In genomic region chr14:72932893-72933292, GRCh38 we compare ENCODE assay signal across 22 cellular contexts.
"Had no signal": no experiment of that assay in that cellular context is flagged by ENCODE, and none has a peak within 500 bp of the region (broad histone marks: within the 10 kb centered on the region; RNA-seq: fewer than 3 reads in every experiment).

No MANE protein-coding gene starts in this region.

- H3K36me3 ChIP-seq: right lobe of liver, uterus had no signal

- H3K4me3 Mint-ChIP-seq: dendritic cell treated with granulocyte-macrophage colony-stimulating factor and Interleukin-4, amounts not matched to agents 40 ng/mL and 50 ng/mL, for 4 days; naive B cell; nephron; stimulated activated memory B cell treated with anti-CD40 and anti-IgM and Interleukin-4, amounts not matched to agents 10 μg/mL and 1 μg/mL and 100 μg/mL, for 72 hours; stimulated activated naive CD8-positive, alpha-beta T cell treated with anti-CD3 and anti-CD28 coated beads, Interleukin-15, Interleukin-2, amounts not matched to agents 100 ng/mL and 50 ng/mL, for 24 hours had no signal

- H3K4me1 ChIP-seq: foreskin keratinocyte, lower lobe of right lung, parathyroid adenoma, psoas muscle, right lobe of liver, tibial artery, uterus had no signal

- DNase-seq: erythroblast; foreskin keratinocyte; kidney; left cardiac atrium; left ventricle myocardium inferior; lower lobe of right lung; mesenchymal stem cell; naive B cell; psoas muscle; retina; right lobe of liver; stimulated activated CD4-positive, alpha-beta T cell treated with anti-CD3 and anti-CD28 coated beads, Interleukin-15, amount 100 ng/mL, for 24 hours; stimulated activated CD4-positive, alpha-beta T cell treated with anti-CD3 and anti-CD28 coated beads, Interleukin-1b, Interleukin-23, amount 100 ng/mL, for 48 hours; stimulated activated CD4-positive, alpha-beta T cell treated with anti-CD3 and anti-CD28 coated beads, Interleukin-4, amount 100 ng/mL, for 24 hours; tibial artery; upper lobe of left lung; uterus had no signal

- H3K27ac Mint-ChIP-seq: dendritic cell treated with granulocyte-macrophage colony-stimulating factor and Interleukin-4, amounts not matched to agents 40 ng/mL and 50 ng/mL, for 4 days; nephron; stimulated activated memory B cell treated with anti-CD40 and anti-IgM and Interleukin-4, amounts not matched to agents 10 μg/mL and 1 μg/mL and 100 μg/mL, for 72 hours; stimulated activated naive CD8-positive, alpha-beta T cell treated with anti-CD3 and anti-CD28 coated beads, Interleukin-15, Interleukin-2, amounts not matched to agents 100 ng/mL and 50 ng/mL, for 24 hours had no signal

- ATAC-seq: foreskin keratinocyte; left cardiac atrium; lower lobe of right lung; psoas muscle; right lobe of liver; stimulated activated memory B cell treated with anti-CD40 and anti-IgM and Interleukin-4, amounts not matched to agents 10 μg/mL and 1 μg/mL and 100 μg/mL, for 72 hours had no signal

- H3K9me3 Mint-ChIP-seq: dendritic cell treated with granulocyte-macrophage colony-stimulating factor and Interleukin-4, amounts not matched to agents 40 ng/mL and 50 ng/mL, for 4 days; naive B cell; nephron; stimulated activated memory B cell treated with anti-CD40 and anti-IgM and Interleukin-4, amounts not matched to agents 10 μg/mL and 1 μg/mL and 100 μg/mL, for 72 hours; stimulated activated naive CD8-positive, alpha-beta T cell treated with anti-CD3 and anti-CD28 coated beads, Interleukin-15, Interleukin-2, amounts not matched to agents 100 ng/mL and 50 ng/mL, for 24 hours had no signal

- H3K27me3 ChIP-seq: foreskin keratinocyte, right lobe of liver, tibial artery, upper lobe of left lung, uterus had no signal

- H3K4me3 ChIP-seq: left ventricle myocardium inferior, lower lobe of right lung, psoas muscle, right lobe of liver, tibial artery, upper lobe of left lung, uterus had no signal

- H2AFZ ChIP-seq: parathyroid adenoma had no signal

- H3K4me1 Mint-ChIP-seq: nephron had no signal

- H3K27me3 Mint-ChIP-seq: dendritic cell treated with granulocyte-macrophage colony-stimulating factor and Interleukin-4, amounts not matched to agents 40 ng/mL and 50 ng/mL, for 4 days; naive B cell; stimulated activated memory B cell treated with anti-CD40 and anti-IgM and Interleukin-4, amounts not matched to agents 10 μg/mL and 1 μg/mL and 100 μg/mL, for 72 hours; stimulated activated naive CD8-positive, alpha-beta T cell treated with anti-CD3 and anti-CD28 coated beads, Interleukin-15, Interleukin-2, amounts not matched to agents 100 ng/mL and 50 ng/mL, for 24 hours had no signal

- H3K27ac ChIP-seq: foreskin keratinocyte, left ventricle myocardium inferior, lower lobe of right lung, parathyroid adenoma, psoas muscle, right lobe of liver, tibial artery, upper lobe of left lung, uterus had no signal
